12 cellular contexts compared by ENCODE assay signal in genomic region chr9:129203556-129203909, GRCh38. TPM values are rescaled to one million over a fixed set of nuclear protein-coding genes. Genes with fewer than 3 reads are reported as not detected.
DNase-seq lines count a peak whose midpoint lies in the region; ATAC-seq, FAIRE-seq and TF ChIP-seq lines count a peak whose summit lies in the region.
"Had no signal": no experiment of that assay in that cellular context is flagged by ENCODE, and none has a peak within 500 bp of the region (broad histone marks: within the 10 kb centered on the region; RNA-seq: fewer than 3 reads in every experiment).

No MANE protein-coding gene starts in this region.

- BruUV-seq in MCF 10A (replicated peaks; lab: Mats Ljungman, UMichigan): no TSS peak

- no peaks in the 10 kb centered on the region for H3K9me3 ChIP-seq in left ventricle myocardium inferior (replicated peaks)
- no peaks in the 10 kb centered on the region for H3K9me3 ChIP-seq in naive thymus-derived CD4-positive, alpha-beta T cell (ENCODE audit: control insufficient read depth in 2 of 3, low read length in 3 of 3)

- H3K36me3 ChIP-seq in left ventricle myocardium inferior: no peaks in the 10 kb centered on the region
- no peaks in the 10 kb centered on the region for H3K36me3 ChIP-seq in naive thymus-derived CD4-positive, alpha-beta T cell (ENCODE audit: control insufficient read depth in 2 of 3, insufficient read depth in 3 of 3, low read length in 3 of 3)
- H3K36me3 ChIP-seq in urinary bladder (ENCODE audit: insufficient read depth): no peaks in the 10 kb centered on the region

- TF ChIP-seq CTCF in left ventricle myocardium inferior (IDR thresholded peaks at IDR 0.05; ENCODE audit: borderline replicate concordance): no peak
- no peak for TF ChIP-seq CTCF in MCF 10A (IDR thresholded peaks at IDR 0.05; ENCODE audit: unreplicated experiment)

- H3K4me3 ChIP-seq in left ventricle myocardium inferior (peak overlapping the region; percentile 79), urinary bladder (ENCODE audit: low read depth, low read length) (peak overlapping the region; percentile 68)
- peak overlapping the region; percentile 77 for H3K4me3 ChIP-seq in naive thymus-derived CD4-positive, alpha-beta T cell (ENCODE audit: low read length)

- H3K27ac ChIP-seq in left ventricle myocardium inferior (replicated peaks) (peak overlapping the region; percentile 94), urinary bladder (ENCODE audit: low read depth) (no peak overlapping the region)
- H3K27ac ChIP-seq in naive thymus-derived CD4-positive, alpha-beta T cell (ENCODE audit: low read depth, low read length): peak overlapping the region; percentile 83

- H3K27me3 ChIP-seq in left ventricle myocardium inferior (ENCODE audit: low read depth): no peaks in the 10 kb centered on the region
- H3K27me3 ChIP-seq in naive thymus-derived CD4-positive, alpha-beta T cell (ENCODE audit: control insufficient read depth in 2 of 2, insufficient read depth in 2 of 2, low read length in 2 of 2): no peaks in the 10 kb centered on the region

- peak overlapping the region; percentile 85 for H3K27ac Mint-ChIP-seq in MCF 10A (ENCODE audit: low read depth, unreplicated experiment)
- H3K27ac Mint-ChIP-seq in naive thymus-derived CD4-positive, alpha-beta T cell: peak overlapping the region in 6 of 9 donors; percentile 4 to 89 (median 68)

- no peaks in the 10 kb centered on the region for H3K9me3 Mint-ChIP-seq in MCF 10A (ENCODE audit: unreplicated experiment)
- H3K9me3 Mint-ChIP-seq in naive thymus-derived CD4-positive, alpha-beta T cell: peaks cover 0 to 2% (median 0%) of the 10 kb centered on the region in 11 donors

- H3K36me3 Mint-ChIP-seq in MCF 10A (ENCODE audit: insufficient read depth, unreplicated experiment): no peaks in the 10 kb centered on the region
- peaks cover 0 to 5% (median 0%) of the 10 kb centered on the region in 5 donors for H3K36me3 Mint-ChIP-seq in naive thymus-derived CD4-positive, alpha-beta T cell
- H3K36me3 Mint-ChIP-seq: CD4-positive, alpha-beta memory T cell had no signal

- FAIRE-seq in frontal cortex (lab: Jason Lieb, UNC): no peak
- FAIRE-seq: colon had no signal

- intact Hi-C loops in left ventricle myocardium inferior (cut with micrococcal nuclease): no loop called here
- intact Hi-C loops in left ventricle myocardium superior (cut with micrococcal nuclease): no loop called here
- intact Hi-C loops in MCF 10A (cut with micrococcal nuclease): no loop called here
- intact Hi-C loops in naive thymus-derived CD4-positive, alpha-beta T cell (cut with micrococcal nuclease): loop anchor here (2.0 to 10.0 kb wide), 4 partner anchors 33 to 121 kb away; no protein-coding TSS in a partner anchor

- H3K4me1 Mint-ChIP-seq in MCF 10A (ENCODE audit: insufficient read depth, unreplicated experiment): no peaks in the 10 kb centered on the region
- peaks cover 15 to 32% (median 24%) of the 10 kb centered on the region in 7 donors for H3K4me1 Mint-ChIP-seq in naive thymus-derived CD4-positive, alpha-beta T cell

- peak overlapping the region; percentile 74 for H3K4me3 Mint-ChIP-seq in MCF 10A (ENCODE audit: unreplicated experiment)
- peak overlapping the region in 8 of 10 donors; percentile 72 to 82 (median 76) for H3K4me3 Mint-ChIP-seq in naive thymus-derived CD4-positive, alpha-beta T cell

- DNase-seq in left ventricle myocardium inferior: no peak
- DNase-seq in left ventricle myocardium superior: no peak
- no peak for DNase-seq in MCF 10A (ENCODE audit: unreplicated experiment)
- no peak for DNase-seq in naive thymus-derived CD4-positive, alpha-beta T cell
- DNase-seq in germinal center (ENCODE audit: low spot score): no peak
- no peak for DNase-seq in hypothalamus (lab: John Stamatoyannopoulos, UW)
- no peak for DNase-seq in frontal cortex (ENCODE audit: low spot score in 2 of 2)
- DNase-seq: activated CD4-positive, CD25-positive, alpha-beta regulatory T cell; NCI-H2081 treated with DMSO at 0.1 percent for 48 hours had no signal

- no peak for ATAC-seq in left ventricle myocardium superior
- no peak for ATAC-seq in naive thymus-derived CD4-positive, alpha-beta T cell

- H3K4me1 ChIP-seq in left ventricle myocardium inferior: peaks cover 13% of the 10 kb centered on the region
- peaks cover 27 to 30% of the 10 kb centered on the region in 2 donors for H3K4me1 ChIP-seq in naive thymus-derived CD4-positive, alpha-beta T cell (ENCODE audit: control insufficient read depth in 2 of 2, insufficient read depth in 2 of 2, low read length in 2 of 2)
- H3K4me1 ChIP-seq in urinary bladder (ENCODE audit: insufficient read depth): no peaks in the 10 kb centered on the region

- CTCF ChIA-PET in MCF 10A (lab: Yijun Ruan, JAX): no interaction called here
- CTCF ChIA-PET in naive thymus-derived CD4-positive, alpha-beta T cell (lab: Charles Lee): no interaction called here

- WGBS in urinary bladder: 71% methylated on average over 11 of the region's 11 CpGs

- POLR2A ChIA-PET in MCF 10A (lab: Yijun Ruan, JAX): interaction anchor here (1.1 kb wide), 1 partner anchor 130 kb away, joined by 4 read pairs; no protein-coding TSS in a partner anchor
- POLR2A ChIA-PET in naive thymus-derived CD4-positive, alpha-beta T cell (lab: Charles Lee): interaction anchor here (7.4 kb wide), 1 partner anchor 32 kb away, joined by 58 read pairs; no protein-coding TSS in a partner anchor

- no peaks in the 10 kb centered on the region for H3K27me3 Mint-ChIP-seq in MCF 10A (ENCODE audit: insufficient read depth, unreplicated experiment)
- peaks cover 0 to 4% (median 0%) of the 10 kb centered on the region in 5 donors for H3K27me3 Mint-ChIP-seq in naive thymus-derived CD4-positive, alpha-beta T cell

RNA-seq across cellular contexts. Expression of gene IER5L, which starts 25.5 kb away (rescaled TPM):
- total RNA-seq in left ventricle myocardium inferior (3.8 TPM), left ventricle myocardium superior (3.5 TPM), MCF 10A (2022) (11.9 and 13.4 TPM in 2 replicates), urinary bladder (15.2 TPM), frontal cortex (33.8 TPM)
- total RNA-seq in naive thymus-derived CD4-positive, alpha-beta T cell: 1 to 10 TPM; 3.4 to 6.8 (median 3.8) TPM
- under 1 TPM in 1 of 2 donors, not detected in 1; 0.08 TPM for polyA plus RNA-seq in naive thymus-derived CD4-positive, alpha-beta T cell
- polyA plus RNA-seq in urinary bladder: 13.3 TPM

Comparison
In these comparisons a context has a peak if more than half of its experiments do, and no peak if none do; other contexts are left out.
1. intact Hi-C loops: an anchor here in naive thymus-derived CD4-positive, alpha-beta T cell (2.0 to 10.0 kb wide); none called in left ventricle myocardium inferior, left ventricle myocardium superior and MCF 10A.